In the genomic region with DNA sequence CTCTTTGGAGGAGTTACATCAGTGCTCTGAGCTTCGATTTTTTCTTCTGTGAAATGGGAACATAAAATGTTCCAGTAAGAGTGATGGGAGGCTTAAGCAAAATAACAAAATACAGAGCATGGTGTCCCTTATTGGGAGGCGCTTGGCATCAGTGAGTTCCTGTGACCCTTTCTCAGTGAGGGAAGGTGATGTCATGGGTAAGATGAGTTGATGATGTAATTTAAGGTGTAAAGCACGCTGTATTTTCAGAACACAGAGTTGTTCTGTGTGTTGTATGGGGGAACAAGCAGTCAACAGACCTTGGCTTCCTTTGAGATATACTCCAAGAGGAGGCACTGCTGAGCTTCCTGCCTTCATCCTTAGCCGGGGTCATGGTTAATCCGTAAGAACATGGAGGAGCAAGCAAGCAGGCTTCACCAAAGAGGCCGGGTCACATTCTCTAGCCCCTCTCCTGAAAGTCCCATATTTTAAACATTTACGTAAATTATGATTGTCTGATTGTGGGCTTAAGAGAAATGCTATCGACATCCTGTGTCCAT, we compare ENCODE assay signal across 25 cellular contexts.
"Had no signal": no experiment of that assay in that cellular context is flagged by ENCODE, and none has a peak within 500 bp of the region (broad histone marks: within the 10 kb centered on the region; RNA-seq: fewer than 3 reads in every experiment).

No MANE protein-coding gene starts in this region.

- H2AFZ ChIP-seq: neural progenitor cell, parathyroid adenoma had no signal

- DNase-seq: colonic mucosa; dermis blood vessel endothelial cell; effector memory CD4-positive, alpha-beta T cell; kidney; midbrain; naive thymus-derived CD4-positive, alpha-beta T cell; stimulated activated CD4-positive, alpha-beta T cell treated with anti-CD3 and anti-CD28 coated beads, Interleukin-12 subunit alpha, Interleukin-12 subunit beta, amount 100 ng/mL, for 4 hours; stimulated activated CD4-positive, alpha-beta T cell treated with anti-CD3 and anti-CD28 coated beads, Interleukin-1b, Interleukin-23, amount 100 ng/mL, for 48 hours; stimulated activated CD4-positive, alpha-beta T cell treated with anti-CD3 and anti-CD28 coated beads, Interleukin-4, amount 100 ng/mL, for 1 hour; stimulated activated CD8-positive, alpha-beta memory T cell treated with anti-CD3 and anti-CD28 coated beads, Interleukin-4, amount 100 ng/mL, for 48 hours; stimulated activated naive CD4-positive, alpha-beta T cell; stimulated activated naive CD8-positive, alpha-beta T cell treated with anti-CD3 and anti-CD28 coated beads, Interleukin-15, amount 100 ng/mL, for 72 hours; transverse colon; upper lobe of right lung; uterus had no signal

- ATAC-seq: left lobe of liver; naive thymus-derived CD4-positive, alpha-beta T cell; sciatic nerve; stimulated activated naive CD8-positive, alpha-beta T cell treated with anti-CD3 and anti-CD28 coated beads, Interleukin-15, amount 100 ng/mL, for 72 hours; upper lobe of right lung had no signal

- H3K9me3 ChIP-seq: colonic mucosa, suprapubic skin, transverse colon, upper lobe of right lung, uterus had no signal

- H3K36me3 ChIP-seq: colonic mucosa, neural progenitor cell, transverse colon, uterus had no signal

- H3K4me1 ChIP-seq: colonic mucosa, parathyroid adenoma, upper lobe of right lung had no signal

- H3K4me1 Mint-ChIP-seq: memory B cell; naive thymus-derived CD4-positive, alpha-beta T cell; stimulated activated naive CD8-positive, alpha-beta T cell treated with anti-CD3 and anti-CD28 coated beads, Interleukin-15, amount 100 ng/mL, for 72 hours had no signal

- H3K4me3 Mint-ChIP-seq: memory B cell; naive thymus-derived CD4-positive, alpha-beta T cell; nephron; neural progenitor cell; stimulated activated naive CD8-positive, alpha-beta T cell treated with anti-CD3 and anti-CD28 coated beads, Interleukin-15, amount 100 ng/mL, for 72 hours had no signal

- H3K4me2 ChIP-seq: smooth muscle cell had no signal

- H3K4me3 ChIP-seq: colonic mucosa, lung, neural progenitor cell, smooth muscle cell, suprapubic skin, transverse colon, upper lobe of right lung, uterus had no signal

- H3K36me3 Mint-ChIP-seq: naive thymus-derived CD4-positive, alpha-beta T cell had no signal

- H3K27ac Mint-ChIP-seq: memory B cell; naive thymus-derived CD4-positive, alpha-beta T cell; nephron; stimulated activated naive CD8-positive, alpha-beta T cell treated with anti-CD3 and anti-CD28 coated beads, Interleukin-15, amount 100 ng/mL, for 72 hours had no signal

- H3K27ac ChIP-seq: colonic mucosa, neural progenitor cell, parathyroid adenoma, suprapubic skin, upper lobe of right lung, uterus had no signal

- H3K9ac ChIP-seq: neural progenitor cell, parathyroid adenoma had no signal

- H3K79me2 ChIP-seq: parathyroid adenoma had no signal

- H3K27me3 Mint-ChIP-seq: progenitor cell of endocrine pancreas; stimulated activated naive CD8-positive, alpha-beta T cell treated with anti-CD3 and anti-CD28 coated beads, Interleukin-15, amount 100 ng/mL, for 72 hours had no signal

- H3K27me3 ChIP-seq: colonic mucosa, neural progenitor cell, suprapubic skin, transverse colon, upper lobe of right lung, uterus had no signal
